In genomic region chrX:123976671-123977316, GRCh38 we compare ENCODE assay signal across 8 cellular contexts. TPM values are rescaled to one million over a fixed set of nuclear protein-coding genes. Genes with fewer than 3 reads are reported as not detected.
DNase-seq lines count a peak whose midpoint lies in the region; ATAC-seq and TF ChIP-seq lines count a peak whose summit lies in the region.

No MANE protein-coding gene starts in this region.

- no peaks in the 10 kb centered on the region for H3K36me3 ChIP-seq in PC-3 (ENCODE audit: low read depth, low read length)
- H3K36me3 ChIP-seq in tibial artery = no peaks in the 10 kb centered on the region
- no peaks in the 10 kb centered on the region for H3K36me3 ChIP-seq in aorta (ENCODE audit: control insufficient read depth in 1 of 2, insufficient read depth in 2 of 2, low read length in 1 of 2)

- no peak overlapping the region for H3K9ac ChIP-seq in PC-3 (ENCODE audit: low read length)

- CTCF ChIA-PET in activated CD4-positive, alpha-beta T cell treated with anti-CD3 and anti-CD28 coated beads for 36 hours (lab: Charles Lee) = interaction anchor here (0.6 to 1.6 kb wide), 5 partner anchors 14 to 105 kb away, joined by 3 to 8 read pairs (median 5); partner anchors contain the start of gene STAG2
- CTCF ChIA-PET in PC-3 (lab: Charles Lee) = interaction anchor here (0.5 to 1.0 kb wide), 5 partner anchors 14 to 199 kb away, joined by 4 to 16 read pairs (median 10); partner anchors contain the start of gene STAG2

- H3K79me2 ChIP-seq in PC-3 (ENCODE audit: low read length) = peaks cover 98% of the 10 kb centered on the region

- no peak overlapping the region for H2AFZ ChIP-seq in PC-3 (ENCODE audit: low read length)

- H3K27me3 Mint-ChIP-seq in activated CD4-positive, alpha-beta T cell treated with anti-CD3 and anti-CD28 coated beads for 36 hours = no peaks in the 10 kb centered on the region

- peaks cover 44% of the 10 kb centered on the region for H3K4me1 Mint-ChIP-seq in activated CD4-positive, alpha-beta T cell treated with anti-CD3 and anti-CD28 coated beads for 36 hours

- POLR2A ChIA-PET in activated CD4-positive, alpha-beta T cell treated with anti-CD3 and anti-CD28 coated beads for 36 hours (lab: Charles Lee) = interaction anchor here (0.7 kb wide), 1 partner anchor 14 kb away, joined by 3 read pairs; no protein-coding TSS in a partner anchor
- POLR2A ChIA-PET in PC-3 (lab: Charles Lee; ENCODE audit: unreplicated experiment) = interaction anchor here (0.5 to 0.8 kb wide), 3 partner anchors 13 to 41 kb away, joined by 4 to 10 read pairs (median 7); no protein-coding TSS in a partner anchor

- intact Hi-C loops in activated CD4-positive, alpha-beta T cell treated with anti-CD3 and anti-CD28 coated beads for 36 hours (cut with DNase I, micrococcal nuclease) = loop anchor here (2.0 kb wide), 1 partner anchor 14 kb away; no protein-coding TSS in a partner anchor
- intact Hi-C loops in PC-3 (cut with micrococcal nuclease) = loop anchor here (1.0 to 5.0 kb wide), 3 partner anchors 16 to 143 kb away; no protein-coding TSS in a partner anchor
- intact Hi-C loops in tibial artery (cut with DNase I; ENCODE audit: low total_unique reads) = no loop called here
- intact Hi-C loops in aorta (cut with DNase I) = no loop called here

- ATAC-seq in activated CD4-positive, alpha-beta T cell treated with anti-CD3 and anti-CD28 coated beads for 36 hours = peak; percentile 36
- ATAC-seq in PC-3 (peak; percentile 66), esophagus mucosa (peak; percentile 56), aorta (ENCODE audit: low FRiP score) (no peak)

- H3K9me3 ChIP-seq in PC-3 (ENCODE audit: low read length) = no peaks in the 10 kb centered on the region
- H3K9me3 ChIP-seq in tibial artery = no peaks in the 10 kb centered on the region
- H3K9me3 ChIP-seq in aorta (ENCODE audit: control insufficient read depth, low read length) = no peaks in the 10 kb centered on the region

- no peak overlapping the region for H3K4me2 ChIP-seq in PC-3 (ENCODE audit: low read length)

- DNase-seq in activated CD4-positive, alpha-beta T cell treated with anti-CD3 and anti-CD28 coated beads for 36 hours = no peak
- DNase-seq in activated CD4-positive, alpha-beta T cell treated with anti-CD3 and anti-CD28 coated beads for 48 hours = no peak
- DNase-seq in PC-3 (peak; percentile 69), retinal pigment epithelial cell (ENCODE audit: low read depth) (no peak), tibial artery (no peak), HK-2 (ENCODE audit: unreplicated experiment) (no peak), aorta (no peak)

- H3K4me3 ChIP-seq in PC-3 (ENCODE audit: low read length) = no peak overlapping the region
- H3K4me3 ChIP-seq in retinal pigment epithelial cell (ENCODE audit: low read length) = no peak overlapping the region
- no peak overlapping the region for H3K4me3 ChIP-seq in tibial artery
- H3K4me3 ChIP-seq in aorta (ENCODE audit: low read length in 2 of 2) = no peak overlapping the region

- H3F3A ChIP-seq in PC-3 (ENCODE audit: low read length, unreplicated experiment) = no peaks in the 10 kb centered on the region

- H3K9me2 ChIP-seq in PC-3 (replicated peaks; ENCODE audit: low read length) = no peaks in the 10 kb centered on the region

- TF ChIP-seq CTCF in PC-3 (conservative IDR thresholded peaks at IDR 0.05; ENCODE audit: low read depth, low read length) = peak; percentile 67
- TF ChIP-seq CTCF in retinal pigment epithelial cell (conservative IDR thresholded peaks at IDR 0.05; ENCODE audit: low read depth, low read length) = peak; percentile 33
- peak in 1 of 2 experiments; percentile 28 for TF ChIP-seq CTCF in tibial artery (IDR thresholded peaks at IDR 0.05)

- H3K9me3 Mint-ChIP-seq in activated CD4-positive, alpha-beta T cell treated with anti-CD3 and anti-CD28 coated beads for 36 hours (ENCODE audit: low read depth) = no peaks in the 10 kb centered on the region

- H3K36me3 Mint-ChIP-seq in activated CD4-positive, alpha-beta T cell treated with anti-CD3 and anti-CD28 coated beads for 36 hours (ENCODE audit: low read depth) = peaks cover 1% of the 10 kb centered on the region

- H3K4me1 ChIP-seq in PC-3 (ENCODE audit: insufficient read depth, low read length) (peaks cover 14% of the 10 kb centered on the region), tibial artery (peaks cover 0 to 80% (median 8%) of the 10 kb centered on the region in 4 donors), aorta (ENCODE audit: control insufficient read depth in 1 of 2, insufficient read depth in 2 of 2, low read length in 2 of 2) (no peaks in the 10 kb centered on the region)

- H3K27me3 ChIP-seq in PC-3 (ENCODE audit: low read length) (no peaks in the 10 kb centered on the region), tibial artery (no peaks in the 10 kb centered on the region), aorta (ENCODE audit: control insufficient read depth in 1 of 2, insufficient read depth in 2 of 2, low read length in 1 of 2) (no peaks in the 10 kb centered on the region)

- H3K27ac ChIP-seq in PC-3 (ENCODE audit: low read length) = no peak overlapping the region
- H3K27ac ChIP-seq in tibial artery = no peak overlapping the region
- no peak overlapping the region for H3K27ac ChIP-seq in aorta (ENCODE audit: low read depth in 1 of 2, low read length in 2 of 2)

- WGBS in aorta, 2 donors = 45 to 59% methylated on average over 1 of the region's 1 CpG

- peaks cover 15% of the 10 kb centered on the region; the same call in 1 of the 2 replicates for H4K20me1 ChIP-seq in PC-3 (ENCODE audit: low read length)

- BruUV-seq in PC-3 (replicated peaks; lab: Mats Ljungman, UMichigan) = no TSS peak

- H3K4me3 Mint-ChIP-seq in activated CD4-positive, alpha-beta T cell treated with anti-CD3 and anti-CD28 coated beads for 36 hours = no peak overlapping the region

- peak overlapping the region; percentile 14 for H3K27ac Mint-ChIP-seq in activated CD4-positive, alpha-beta T cell treated with anti-CD3 and anti-CD28 coated beads for 36 hours

RNA-seq across cellular contexts. Expression of gene STAG2, which starts 15.3 kb away (rescaled TPM):
- total RNA-seq in activated CD4-positive, alpha-beta T cell treated with anti-CD3 and anti-CD28 coated beads for 36 hours = 100 to 1,000 TPM in 1 of 2 experiments, 10 to 100 TPM in 1; 91.1 to 104 TPM
- total RNA-seq in PC-3 (2014; rRNA removed) (92.1 and 95.4 TPM in 2 replicates), esophagus mucosa (40.6 TPM), aorta (10 to 100 TPM; 77.6 to 78.7 TPM)
- 10 to 100 TPM; 22.2 to 23.8 TPM for polyA plus RNA-seq in aorta

Comparison
In these comparisons a context has a peak if more than half of its experiments do, and no peak if none do; other contexts are left out.
1. intact Hi-C loops: an anchor here in activated CD4-positive, alpha-beta T cell treated with anti-CD3 and anti-CD28 coated beads for 36 hours (2.0 kb wide) and PC-3 (1.0 to 5.0 kb wide); none called in tibial artery and aorta.